Comparison of ENCODE assay signal across 20 cellular contexts in the genomic region with DNA sequence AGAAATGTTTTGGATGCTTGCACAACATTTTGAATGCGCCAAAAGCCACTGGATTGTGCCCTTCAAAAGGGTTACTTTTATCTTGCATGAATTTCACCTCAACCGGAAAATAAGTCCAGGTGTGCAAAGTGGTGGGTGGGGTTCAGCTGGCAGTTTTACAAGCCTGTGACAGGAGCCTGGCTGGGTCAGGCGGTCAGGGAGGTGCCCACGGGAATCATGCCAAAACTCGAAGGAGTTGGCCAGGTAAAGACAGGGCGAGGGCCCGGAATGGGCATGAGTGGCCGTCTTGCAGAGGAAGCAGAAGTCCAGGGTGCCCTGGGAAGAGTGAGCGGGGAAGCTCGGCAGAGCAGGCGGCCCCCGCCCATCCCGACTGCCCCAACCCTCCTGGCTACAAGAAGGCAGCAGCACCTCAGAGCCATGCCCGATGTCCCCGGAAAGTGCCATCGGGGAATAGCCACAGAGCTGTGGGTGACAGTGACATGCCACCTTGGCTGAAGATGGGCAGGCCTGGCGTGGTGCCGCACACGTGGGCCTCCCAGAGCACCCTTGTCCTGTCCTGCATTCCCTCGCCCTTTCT. TPM values are rescaled to one million over a fixed set of nuclear protein-coding genes. Genes with fewer than 3 reads are reported as not detected.
"Had no signal": no experiment of that assay in that cellular context is flagged by ENCODE, and none has a peak within 500 bp of the region (broad histone marks: within the 10 kb centered on the region; RNA-seq: fewer than 3 reads in every experiment).

No MANE protein-coding gene starts in this region.

- H3K9me3 ChIP-seq: esophagus squamous epithelium, pancreas, tibial nerve had no signal

- H3K4me3 Mint-ChIP-seq: activated naive CD8-positive, alpha-beta T cell treated with anti-CD3 and anti-CD28 coated beads for 36 hours; brain; mesothelial cell of epicardium; neural progenitor cell; stimulated activated effector memory CD8-positive, alpha-beta T cell treated with anti-CD3 and anti-CD28 coated beads, Interleukin-12 subunit alpha, Interleukin-12 subunit beta, amount 100 ng/mL, for 72 hours had no signal

- H3K4me1 ChIP-seq: esophagus squamous epithelium, neural progenitor cell, pancreas had no signal

- H3K9me3 Mint-ChIP-seq: activated naive CD8-positive, alpha-beta T cell treated with anti-CD3 and anti-CD28 coated beads for 36 hours; mesothelial cell of epicardium; neural progenitor cell; stimulated activated effector memory CD8-positive, alpha-beta T cell treated with anti-CD3 and anti-CD28 coated beads, Interleukin-12 subunit alpha, Interleukin-12 subunit beta, amount 100 ng/mL, for 72 hours had no signal

- H3K27me3 Mint-ChIP-seq: activated naive CD8-positive, alpha-beta T cell treated with anti-CD3 and anti-CD28 coated beads for 36 hours; brain had no signal

- H3K4me1 Mint-ChIP-seq: activated naive CD8-positive, alpha-beta T cell treated with anti-CD3 and anti-CD28 coated beads for 36 hours; mesothelial cell of epicardium; neural progenitor cell; stimulated activated effector memory CD8-positive, alpha-beta T cell treated with anti-CD3 and anti-CD28 coated beads, Interleukin-12 subunit alpha, Interleukin-12 subunit beta, amount 100 ng/mL, for 72 hours had no signal

- H3K27me3 ChIP-seq: neural progenitor cell, pancreas, tibial nerve had no signal

- H3K36me3 ChIP-seq: esophagus squamous epithelium, neural progenitor cell, pancreas, tibial nerve had no signal

- H3K4me3 ChIP-seq: esophagus squamous epithelium, neural progenitor cell, pancreas, tibial nerve had no signal

- H3K27ac ChIP-seq: esophagus squamous epithelium, neural progenitor cell, pancreas, tibial nerve had no signal

- DNase-seq: activated CD4-positive, alpha-beta T cell treated with anti-CD3 and anti-CD28 coated beads, Interleukin-2, amount 50 U/mL, for 1 hour; activated CD8-positive, alpha-beta memory T cell treated with anti-CD3 and anti-CD28 coated beads for 24 hours; activated gamma-delta T cell treated with Interleukin-2 at 50 U/mL for 16 hours; activated naive CD8-positive, alpha-beta T cell treated with anti-CD3 and anti-CD28 coated beads for 36 hours; central memory CD4-positive, alpha-beta T cell; cortex of kidney; effector CD8-positive, alpha-beta T cell; esophagus squamous epithelium; hippocampal formation; pancreas had no signal

- H3K27ac Mint-ChIP-seq: activated naive CD8-positive, alpha-beta T cell treated with anti-CD3 and anti-CD28 coated beads for 36 hours; brain; mesothelial cell of epicardium; neural progenitor cell; stimulated activated effector memory CD8-positive, alpha-beta T cell treated with anti-CD3 and anti-CD28 coated beads, Interleukin-12 subunit alpha, Interleukin-12 subunit beta, amount 100 ng/mL, for 72 hours had no signal

- H3K36me3 Mint-ChIP-seq: activated naive CD8-positive, alpha-beta T cell treated with anti-CD3 and anti-CD28 coated beads for 36 hours; mesothelial cell of epicardium; stimulated activated effector memory CD8-positive, alpha-beta T cell treated with anti-CD3 and anti-CD28 coated beads, Interleukin-12 subunit alpha, Interleukin-12 subunit beta, amount 100 ng/mL, for 72 hours had no signal

RNA-seq across cellular contexts. Expression of gene CACNG1, which starts 19.1 kb away (rescaled TPM):
- total RNA-seq: activated naive CD8-positive, alpha-beta T cell treated with anti-CD3 and anti-CD28 coated beads for 36 hours; endothelial cell of umbilical vein; esophagus squamous epithelium; fibroblast of villous mesenchyme; kidney epithelial cell; lower leg skin; pancreas; T-helper 2 cell treated with Interferon-gamma antibody and Interleukin-4, amounts not matched to agents 100 ng/mL and 5 ng/mL, for 36 hours; tibial nerve had no signal
